ENCODE assay signal across 1 cellular context in genomic region chr20:36824142-36824940, GRCh38.
TF ChIP-seq lines count a peak whose summit lies in the region.

No MANE protein-coding gene starts in this region.

TF ChIP-seq in Ishikawa, 13 proteins besides CTCF, POLR2A, EP300 and RAD21:
- TF ChIP-seq, protein P1, sequence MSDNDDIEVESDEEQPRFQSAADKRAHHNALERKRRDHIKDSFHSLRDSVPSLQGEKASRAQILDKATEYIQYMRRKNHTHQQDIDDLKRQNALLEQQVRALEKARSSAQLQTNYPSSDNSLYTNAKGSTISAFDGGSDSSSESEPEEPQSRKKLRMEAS (IDR thresholded peaks at IDR 0.05): peak; percentile 73
- TF ChIP-seq CREB1 (IDR thresholded peaks at IDR 0.05; ENCODE audit: low read depth) (no peak), EGR1 (IDR thresholded peaks at IDR 0.05) (no peak), REST (IDR thresholded peaks at IDR 0.05; ENCODE audit: low read depth) (no peak), FOXM1 (IDR thresholded peaks at IDR 0.05; ENCODE audit: borderline replicate concordance, low read depth) (peak; percentile 91), CEBPB (IDR thresholded peaks at IDR 0.05) (peak; percentile 70), YY1 (IDR thresholded peaks at IDR 0.05; ENCODE audit: low read depth) (peak; percentile 81), ZBTB7A (IDR thresholded peaks at IDR 0.05; ENCODE audit: low read depth) (no peak), TEAD4 (IDR thresholded peaks at IDR 0.05) (peak; percentile 99), TAF1 (IDR thresholded peaks at IDR 0.05; ENCODE audit: low read depth) (no peak), TCF12 (IDR thresholded peaks at IDR 0.05; ENCODE audit: low read depth) (peak; percentile 92), NFIC (IDR thresholded peaks at IDR 0.05) (peak; percentile 88), USF1 (IDR thresholded peaks at IDR 0.05) (peak; percentile 51; the same call in 1 of the 2 replicates)
